8 cellular contexts compared by ENCODE assay signal in the genomic region with DNA sequence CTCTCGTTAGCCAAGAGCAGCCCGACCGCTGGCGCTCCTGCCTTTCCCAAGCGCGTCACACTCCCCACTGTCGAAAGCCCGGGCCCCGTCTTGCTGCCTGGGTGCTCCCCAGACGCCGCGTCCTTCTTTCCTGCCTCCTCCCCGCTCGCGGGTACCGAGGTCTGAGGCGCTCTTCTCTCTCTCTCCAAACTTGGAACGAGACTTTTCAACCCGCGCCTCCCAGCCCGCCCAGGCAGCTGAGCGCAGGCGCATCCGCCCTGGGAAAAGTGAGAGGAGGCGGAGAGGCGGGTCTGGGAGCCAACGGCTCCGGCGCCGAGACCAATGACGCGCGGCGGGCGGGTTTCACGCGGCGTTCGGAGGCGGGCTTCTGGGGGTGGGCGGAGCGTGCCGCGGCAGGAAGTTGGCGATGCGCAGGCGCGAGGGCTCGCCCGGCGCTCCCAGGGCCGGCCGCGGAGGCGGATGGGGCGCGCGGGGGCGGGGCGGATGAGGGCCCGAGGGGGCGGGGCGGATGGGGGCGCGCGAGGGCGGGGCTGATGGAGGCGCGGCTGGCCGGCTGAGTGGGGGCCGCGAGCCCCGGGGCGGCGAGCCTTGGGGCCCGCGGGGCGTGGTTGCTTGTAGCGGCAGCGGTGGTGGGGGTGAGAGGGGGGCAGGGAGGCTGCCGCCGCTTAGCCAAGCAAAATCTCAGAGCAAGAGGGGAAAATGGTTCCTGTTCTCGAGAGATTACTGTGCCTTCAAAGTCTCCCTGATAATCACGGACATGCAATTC.
DNase-seq lines count a peak whose midpoint lies in the region; ATAC-seq and TF ChIP-seq lines count a peak whose summit lies in the region.

Gene RBBP7 (minus strand): TSS at position 268 of the 766 bp plus-strand sequence. CDS start 309 bp downstream, outside the sequence.

- H3K27ac ChIP-seq in layer of hippocampus (ENCODE audit: low read depth, low read length): peak within 1 kb of the TSS; percentile 85

- no peak for TF ChIP-seq CTCF in choroid plexus epithelial cell (conservative IDR thresholded peaks at IDR 0.05; ENCODE audit: low read depth, low read length)

- TF ChIP-seq POLR2A in GM19193 (IDR thresholded peaks at IDR 0.05; ENCODE audit: extremely low read depth, insufficient read depth, insufficient read length): peak; percentile 74

- peak within 1 kb of the TSS; percentile 74 for H3K4me3 ChIP-seq in choroid plexus epithelial cell (ENCODE audit: low read depth, low read length)

- DNase-seq in AML-193 (lab: John Stamatoyannopoulos, UW) (peak; percentile 70 to 78), NCI-H524 (lab: John Stamatoyannopoulos, UW) (peak; percentile 90 to 94), choroid plexus epithelial cell (ENCODE audit: low read depth) (peak; percentile 91)
- peak; percentile 88 to 92 for DNase-seq in activated CD4-positive, alpha-beta T cell treated with anti-CD3 and anti-CD28 coated beads for 4 hours
- DNase-seq in stimulated activated CD4-positive, alpha-beta T cell treated with anti-CD3 and anti-CD28 coated beads, Interleukin-1b, Interleukin-23, amount 100 ng/mL, for 4 hours (ENCODE audit: low read depth in 2 of 2): peak; percentile 86 to 94

- peak; percentile 83 for ATAC-seq in HG03439 (IDR thresholded peaks at IDR 0.05; ENCODE audit: unreplicated experiment)

- H3K27me3 ChIP-seq in layer of hippocampus (ENCODE audit: control insufficient read depth, insufficient read depth, low read length): no peaks in the 10 kb centered on the region

Comparison
In these comparisons a context has a peak if more than half of its experiments do, and no peak if none do; other contexts are left out.
1. Peak in every context shown above with its lines: DNase-seq, ATAC-seq, H3K4me3 ChIP-seq and H3K27ac ChIP-seq.